ENCODE assay signal across 13 cellular contexts in the genomic region with DNA sequence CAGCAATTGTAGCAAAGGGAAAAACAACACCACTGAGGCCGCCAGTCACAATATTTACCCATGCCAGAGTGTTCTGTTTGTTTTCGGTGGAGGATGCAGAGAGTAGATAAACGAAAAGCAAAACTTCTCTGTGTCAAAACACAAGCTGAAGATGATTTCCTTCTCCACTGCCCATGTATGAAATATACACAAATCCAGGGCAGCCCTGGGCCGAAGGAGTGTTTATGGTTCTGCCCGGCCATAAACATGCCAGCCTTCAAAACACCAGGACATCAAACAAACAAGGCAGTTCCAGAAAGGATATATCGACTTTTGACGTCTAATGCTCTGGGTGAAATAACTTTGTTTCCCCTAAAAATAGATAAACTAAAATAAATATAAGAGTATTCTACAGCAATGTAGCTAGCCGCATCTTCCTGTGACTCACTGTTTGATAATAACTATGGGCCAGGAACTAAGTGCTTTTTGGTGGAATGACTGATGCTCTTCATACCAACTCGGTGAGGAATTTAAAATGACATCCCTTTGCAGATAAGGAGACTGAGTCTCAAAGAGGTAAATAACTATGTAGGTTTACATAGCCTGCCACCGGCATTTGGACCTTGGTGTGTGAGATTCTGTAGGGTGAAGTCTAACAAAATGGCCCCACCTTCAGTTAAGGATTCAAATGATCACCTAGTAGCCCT.
DNase-seq lines count a peak whose midpoint lies in the region; ATAC-seq and FAIRE-seq lines count a peak whose summit lies in the region.
"Had no signal": no experiment of that assay in that cellular context is flagged by ENCODE, and none has a peak within 500 bp of the region (broad histone marks: within the 10 kb centered on the region; RNA-seq: fewer than 3 reads in every experiment).

No MANE protein-coding gene starts in this region.

- H3K9me3 ChIP-seq in GM23248 (ENCODE audit: low read depth): no peaks in the 10 kb centered on the region
- H3K9me3 ChIP-seq in small intestine (ENCODE audit: control insufficient read depth, low read depth): no peaks in the 10 kb centered on the region

- ATAC-seq in T-cell (replicated peaks in 1 of 4): no peak

- peaks cover 92% of the 10 kb centered on the region for H3K79me2 ChIP-seq in GM23248 (ENCODE audit: insufficient read depth)

- no peak overlapping the region for H3K4me3 Mint-ChIP-seq in T-cell
- H3K4me3 Mint-ChIP-seq: activated naive CD4-positive, alpha-beta T cell treated with anti-CD3 and anti-CD28 coated beads, Interleukin-2, amount 10 ng/mL, durations not matched to agents 7 days and 5 days had no signal

- 33 to 35% methylated on average over 10 of the region's 10 CpGs for WGBS in GM23248 (ENCODE audit: low coverage in 1 of 2, low lambda C conversion rate in 2 of 2, missing lambda C conversion rate in 2 of 2), 2 experiments
- 53 to 63% (median 63%) methylated on average over 10 of the region's 10 CpGs for WGBS in small intestine, 3 donors

- H4K20me1 ChIP-seq in GM23248 (ENCODE audit: insufficient read depth): no peaks in the 10 kb centered on the region

- H3K27ac ChIP-seq in GM23248: peak overlapping the region; percentile 52
- H3K27ac ChIP-seq in small intestine (ENCODE audit: low read depth in 1 of 2, low read length in 1 of 2): no peak overlapping the region
- H3K27ac ChIP-seq: KMS-11 had no signal

- H3K9ac ChIP-seq in GM23248: peak overlapping the region; percentile 12; the same call in 1 of the 2 replicates
- H3K9ac ChIP-seq: KMS-11 had no signal

- H3K27ac Mint-ChIP-seq in T-cell: no peak overlapping the region
- H3K27ac Mint-ChIP-seq: activated naive CD4-positive, alpha-beta T cell treated with anti-CD3 and anti-CD28 coated beads, Interleukin-2, amount 10 ng/mL, durations not matched to agents 7 days and 5 days had no signal

- H3K9me2 ChIP-seq in GM23248 (ENCODE audit: insufficient read depth): no peaks in the 10 kb centered on the region

- H3K27me3 ChIP-seq in GM23248 (replicated peaks; ENCODE audit: insufficient read depth) (no peaks in the 10 kb centered on the region), small intestine (ENCODE audit: control insufficient read depth in 2 of 2, insufficient read depth in 2 of 2, low read length in 2 of 2) (no peaks in the 10 kb centered on the region), H7 (ENCODE audit: control insufficient read depth, insufficient read depth, low read length) (no peaks in the 10 kb centered on the region)

- H3K4me1 Mint-ChIP-seq in T-cell: no peaks in the 10 kb centered on the region
- H3K4me1 Mint-ChIP-seq: activated naive CD4-positive, alpha-beta T cell treated with anti-CD3 and anti-CD28 coated beads, Interleukin-2, amount 10 ng/mL, durations not matched to agents 7 days and 5 days had no signal

- DNase-seq in GM23248 (peak; percentile 84), SW480 (ENCODE audit: low spot score) (peak; percentile 71), glomerular visceral epithelial cell (ENCODE audit: extremely low spot score) (peak; percentile 50), small intestine (peak; percentile 32), H7 (no peak), T-cell (no peak)
- DNase-seq in activated CD8-positive, alpha-beta memory T cell treated with anti-CD3 and anti-CD28 coated beads for 24 hours: no peak
- DNase-seq in stimulated activated CD4-positive, alpha-beta T cell treated with anti-CD3 and anti-CD28 coated beads, Interleukin-1b, Interleukin-23, amount 100 ng/mL, for 48 hours: no peak
- DNase-seq: activated CD4-positive, alpha-beta T cell treated with anti-CD3 and anti-CD28 coated beads, Interleukin-2, amount 50 U/mL, for 1 hour; activated naive CD4-positive, alpha-beta T cell treated with anti-CD3 and anti-CD28 coated beads, Interleukin-2, amount 10 ng/mL, durations not matched to agents 7 days and 5 days; NCI-H345; occipital lobe had no signal

- H3K4me1 ChIP-seq in GM23248 (ENCODE audit: insufficient read depth): peaks cover 54% of the 10 kb centered on the region
- peaks cover 4 to 14% of the 10 kb centered on the region in 2 donors for H3K4me1 ChIP-seq in small intestine (ENCODE audit: control insufficient read depth in 2 of 2, insufficient read depth in 1 of 2, low read depth in 1 of 2, low read length in 1 of 2)

- CTCF ChIA-PET in T-cell (lab: Charles Lee): no interaction called here

- H3K36me3 ChIP-seq in GM23248 (ENCODE audit: low read depth): no peaks in the 10 kb centered on the region
- no peaks in the 10 kb centered on the region for H3K36me3 ChIP-seq in small intestine (ENCODE audit: control insufficient read depth in 2 of 2, insufficient read depth in 2 of 2, low read length in 2 of 2)
- no peaks in the 10 kb centered on the region for H3K36me3 ChIP-seq in H7 (replicated peaks; ENCODE audit: control insufficient read depth, insufficient read depth, low read length)

- peaks cover 29% of the 10 kb centered on the region for H3F3A ChIP-seq in GM23248 (ENCODE audit: insufficient read depth)

- H3K4me3 ChIP-seq in GM23248 (peak overlapping the region; percentile 38), small intestine (ENCODE audit: low read depth in 1 of 2, low read length in 2 of 2) (no peak overlapping the region), H7 (ENCODE audit: insufficient read depth, low read depth, low read length) (no peak overlapping the region)

- in situ Hi-C loops in GM23248 (cut with MboI): no loop called here

- POLR2A ChIA-PET in T-cell (lab: Charles Lee): no interaction called here

- H3K9me3 Mint-ChIP-seq in T-cell: peaks cover 3 to 5% (median 3%) of the 10 kb centered on the region in 3 donors

- peak overlapping the region; percentile 77 for H3K4me2 ChIP-seq in GM23248 (ENCODE audit: unreplicated experiment)
- H3K4me2 ChIP-seq: KMS-11 had no signal

- H3K27me3 Mint-ChIP-seq in T-cell: peaks cover 6 to 10% of the 10 kb centered on the region in 2 donors
- H3K27me3 Mint-ChIP-seq: activated naive CD4-positive, alpha-beta T cell treated with anti-CD3 and anti-CD28 coated beads, Interleukin-2, amount 10 ng/mL, durations not matched to agents 7 days and 5 days had no signal

- H3K36me3 Mint-ChIP-seq in T-cell: no peaks in the 10 kb centered on the region
- H3K36me3 Mint-ChIP-seq: activated naive CD4-positive, alpha-beta T cell treated with anti-CD3 and anti-CD28 coated beads, Interleukin-2, amount 10 ng/mL, durations not matched to agents 7 days and 5 days had no signal

- no peak for FAIRE-seq in small intestine (lab: Jason Lieb, UNC)

- H2AFZ ChIP-seq in GM23248: peak overlapping the region; percentile 29; the same call in 1 of the 2 replicates

Comparison
In these comparisons a context has a peak if more than half of its experiments do, and no peak if none do; other contexts are left out.
1. DNase-seq: peak in GM23248 (single experiment), SW480 (single experiment), glomerular visceral epithelial cell (single experiment) and small intestine (single experiment); none in activated CD8-positive, alpha-beta memory T cell treated with anti-CD3 and anti-CD28 coated beads for 24 hours (single experiment), H7 (single experiment), T-cell (0 of 34) and stimulated activated CD4-positive, alpha-beta T cell treated with anti-CD3 and anti-CD28 coated beads, Interleukin-1b, Interleukin-23, amount 100 ng/mL, for 48 hours (single experiment).